Comparison of ENCODE assay signal across 20 cellular contexts in genomic region chr3:134797816-134798451, GRCh38. TPM values are rescaled to one million over a fixed set of nuclear protein-coding genes. Genes with fewer than 3 reads are reported as not detected.
DNase-seq lines count a peak whose midpoint lies in the region; ATAC-seq, FAIRE-seq and TF ChIP-seq lines count a peak whose summit lies in the region.
"Had no signal": no experiment of that assay in that cellular context is flagged by ENCODE, and none has a peak within 500 bp of the region (broad histone marks: within the 10 kb centered on the region; RNA-seq: fewer than 3 reads in every experiment).

No MANE protein-coding gene starts in this region.

- peak in 1 of 2 experiments; percentile 45 for DNase-seq in H1 (ENCODE audit: low read depth in 1 of 2, low spot score in 2 of 2)
- no peak for DNase-seq in DMS153 (lab: John Stamatoyannopoulos, UW)
- DNase-seq in omental fat pad (ENCODE audit: low spot score): no peak
- no peak for DNase-seq in HuH-7 (ENCODE audit: low spot score)
- DNase-seq: activated B cell treated with CpG ODN at 0.5 μM for 24 hours; activated effector memory CD4-positive, alpha-beta T cell treated with Interleukin-2 at 50 U/mL for 16 hours; foreskin keratinocyte; left cardiac atrium; NCI-H2029; NCI-H524 treated with DMSO at 0.1 percent for 48 hours; Right ventricle myocardium superior; small intestine; stimulated activated CD4-positive, alpha-beta T cell treated with anti-CD3 and anti-CD28 coated beads, Interleukin-4, amount 100 ng/mL, for 4 hours had no signal

- no peak overlapping the region for H2BK5ac ChIP-seq in H1 (ENCODE audit: low read depth, low read length)

- H3K27ac ChIP-seq in HUES64 (ENCODE audit: low read depth, low read length) (no peak overlapping the region), H1 (ENCODE audit: low read depth, low read length) (no peak overlapping the region)
- H3K27ac ChIP-seq: foreskin keratinocyte, HL-60, KMS-11 had no signal

- H3K23me2 ChIP-seq in H1 (ENCODE audit: low read depth, low read length): peaks cover 19% of the 10 kb centered on the region; the same call in 1 of the 2 replicates

- no peak overlapping the region for H2BK120ac ChIP-seq in H1 (replicated peaks; ENCODE audit: low read depth, low read length)

- no peak overlapping the region for H4K5ac ChIP-seq in H1 (ENCODE audit: insufficient read length, low read depth, low read length)

- no peak for TF ChIP-seq EP300 in H1 (IDR thresholded peaks at IDR 0.05; ENCODE audit: borderline replicate concordance in 1 of 2, low read depth in 2 of 2, low read length in 2 of 2)

- H3K4ac ChIP-seq in H1 (replicated peaks; ENCODE audit: insufficient read length, low read depth, low read length): no peak overlapping the region

- peaks cover 76% of the 10 kb centered on the region for H3K27me3 Mint-ChIP-seq in nephron (ENCODE audit: low read depth)

- peak overlapping the region; percentile 2; the same call in 1 of the 2 replicates for H2BK12ac ChIP-seq in H1 (ENCODE audit: low read depth, low read length)

- H3K79me2 ChIP-seq in H1 (ENCODE audit: control insufficient read depth in 1 of 2, insufficient read depth in 2 of 2, low read length in 2 of 2): no peaks in the 10 kb centered on the region

- CTCF ChIA-PET in H1 (lab: Charles Lee; ENCODE audit: partially characterized antibody): interaction anchor here (0.6 to 9.0 kb wide), 6 partner anchors 9 to 706 kb away, joined by 3 to 84 read pairs (median 24); no protein-coding TSS in a partner anchor

- H3K27ac Mint-ChIP-seq in nephron: no peak overlapping the region
- H3K27ac Mint-ChIP-seq: activated B cell treated with CpG ODN at 0.5 μM for 24 hours had no signal

- 48% methylated on average over 13 of the region's 13 CpGs for WGBS in HUES64
- 49% methylated on average over 12 of the region's 13 CpGs; no CpG with 5 or more reads in 1 of the 2 experiments for WGBS in H1 (ENCODE audit: extremely low coverage in 1 of 2, insufficient coverage in 1 of 2, insufficient read length in 1 of 2, insufficient replicate concordance in 2 of 2, low coverage in 1 of 2, low lambda C conversion rate in 2 of 2, missing lambda C conversion rate in 1 of 2), 2 experiments

- H3K4me3 ChIP-seq in HUES64 (ENCODE audit: low read length) (peak overlapping the region; percentile 65), H1 (ENCODE audit: extremely low read depth in 1 of 4, insufficient read depth in 2 of 4, low read depth in 3 of 4, low read length in 4 of 4) (peak overlapping the region in 2 of 4 experiments; percentile 46 to 73; a peak in 5 of 8 replicates)

- no peaks in the 10 kb centered on the region for H3K36me3 Mint-ChIP-seq in nephron (ENCODE audit: low read depth)

- H3K9ac ChIP-seq in ES-I3 (ENCODE audit: low read depth, low read length): peak overlapping the region; percentile 61; the same call in 1 of the 2 replicates
- no peak overlapping the region for H3K9ac ChIP-seq in HUES64 (ENCODE audit: low read depth, low read length)
- H3K9ac ChIP-seq in H1 (replicated peaks in 1 of 4; ENCODE audit: extremely low read depth in 1 of 4, low read depth in 3 of 4, low read length in 3 of 4): no peak overlapping the region
- H3K9ac ChIP-seq: KMS-11 had no signal

- FAIRE-seq in H1 (lab: Jason Lieb, UNC): no peak
- FAIRE-seq: small intestine had no signal

- H3K4me3 Mint-ChIP-seq in nephron: peak overlapping the region; percentile 85 to 97 (median 94)

- no peak for TF ChIP-seq POLR2A in H1 (IDR thresholded peaks at IDR 0.05; ENCODE audit: control extremely low read depth in 1 of 2, low read depth in 2 of 2, low read length in 2 of 2)

- H3K27me3 ChIP-seq in HUES64 (ENCODE audit: insufficient read depth, low read length): peaks cover 53% of the 10 kb centered on the region
- peaks cover 14 to 42% (median 33%) of the 10 kb centered on the region in 4 experiments for H3K27me3 ChIP-seq in H1 (replicated peaks in 1 of 4; ENCODE audit: control insufficient read depth in 3 of 4, extremely low read depth in 1 of 4, insufficient read depth in 3 of 4, low read length in 3 of 4)

- H2BK15ac ChIP-seq in H1 (ENCODE audit: low read length): 0 out of 2 replicates have a peak overlapping the region, but pooled peaks have one; percentile 72

- peak overlapping the region; percentile 17 for H4K91ac ChIP-seq in H1 (replicated peaks; ENCODE audit: insufficient read length, low read length)

- ATAC-seq in HG03097 (IDR thresholded peaks at IDR 0.05; ENCODE audit: low FRiP score, unreplicated experiment) (no peak), omental fat pad (ENCODE audit: low FRiP score) (no peak)
- ATAC-seq: foreskin keratinocyte, left cardiac atrium had no signal

- H3K23ac ChIP-seq in H1 (ENCODE audit: insufficient read length): no peak overlapping the region

- no peak overlapping the region for H4K8ac ChIP-seq in H1 (ENCODE audit: extremely low read depth, insufficient read depth, low read length)

- H3K56ac ChIP-seq in H1 (replicated peaks; ENCODE audit: insufficient read length, low read depth, low read length): no peak overlapping the region

- H4K20me1 ChIP-seq in H1 (replicated peaks in 1 of 2; ENCODE audit: control insufficient read depth in 1 of 2, insufficient read depth in 2 of 2, low read length in 2 of 2): peaks cover 1 to 2% of the 10 kb centered on the region in 2 experiments

- no peaks in the 10 kb centered on the region; the same call in 1 of the 2 replicates for H3K79me1 ChIP-seq in H1 (ENCODE audit: low read depth, low read length)

- peak overlapping the region; percentile 74; the same call in 1 of the 2 replicates for H2AFZ ChIP-seq in H1 (ENCODE audit: low read length)

- no peak overlapping the region for H3K14ac ChIP-seq in H1 (ENCODE audit: insufficient read length)

- H3K4me1 ChIP-seq in ES-I3 (ENCODE audit: insufficient read depth, low read length) (no peaks in the 10 kb centered on the region), HUES64 (ENCODE audit: insufficient read depth, low read length) (peaks cover 11% of the 10 kb centered on the region; the same call in 1 of the 2 replicates), H1 (replicated peaks in 1 of 4; ENCODE audit: control insufficient read depth in 3 of 4, insufficient read depth in 4 of 4, low read length in 3 of 4) (peaks cover 3 to 17% (median 12%) of the 10 kb centered on the region in 4 experiments; a peak in 6 of 7 replicates)
- H3K4me1 ChIP-seq: foreskin keratinocyte had no signal

- POLR2A ChIA-PET in H1 (lab: Charles Lee; ENCODE audit: partially characterized antibody): no interaction called here

- H3K18ac ChIP-seq in H1 (ENCODE audit: extremely low read depth, low read length): peak overlapping the region; percentile 32; the same call in 1 of the 2 replicates

- H3K4me1 Mint-ChIP-seq in nephron: peaks cover 27% of the 10 kb centered on the region

- no peaks in the 10 kb centered on the region for H3K9me3 ChIP-seq in ES-I3 (ENCODE audit: control insufficient read depth, insufficient read depth, low read length)
- no peaks in the 10 kb centered on the region for H3K9me3 ChIP-seq in HUES64 (ENCODE audit: insufficient read depth, low read depth, low read length)
- H3K9me3 ChIP-seq in H1 (ENCODE audit: insufficient read depth in 2 of 2, low read depth in 1 of 2, low read length in 1 of 2): no peaks in the 10 kb centered on the region

- H2BK20ac ChIP-seq in H1 (ENCODE audit: low read length): no peak overlapping the region

- H2AK5ac ChIP-seq in H1 (ENCODE audit: low read depth, low read length): no peak overlapping the region

- H3K4me2 ChIP-seq in H1 (ENCODE audit: insufficient read depth in 1 of 2, low read depth in 2 of 2, low read length in 2 of 2): peak overlapping the region; percentile 85 to 99
- H3K4me2 ChIP-seq: KMS-11 had no signal

- no peaks in the 10 kb centered on the region for H3K36me3 ChIP-seq in ES-I3 (ENCODE audit: insufficient read depth, low read length)
- no peaks in the 10 kb centered on the region for H3K36me3 ChIP-seq in HUES64 (ENCODE audit: insufficient read depth, low read length)
- H3K36me3 ChIP-seq in H1 (ENCODE audit: control insufficient read depth in 2 of 4, insufficient read depth in 4 of 4, low read length in 3 of 4): no peaks in the 10 kb centered on the region; a peak in 1 of 8 replicates

- H3K9me3 Mint-ChIP-seq in nephron: no peaks in the 10 kb centered on the region
- H3K9me3 Mint-ChIP-seq: activated B cell treated with CpG ODN at 0.5 μM for 24 hours had no signal

- TF ChIP-seq CTCF in H1 (IDR thresholded peaks at IDR 0.05; ENCODE audit: control extremely low read depth in 1 of 3, insufficient read depth in 1 of 3, low read depth in 1 of 3, low read length in 3 of 3) (no peak), nephron (IDR thresholded peaks at IDR 0.05; ENCODE audit: unreplicated experiment in 3 of 3) (no peak), omental fat pad (IDR thresholded peaks at IDR 0.05) (no peak)

- TF ChIP-seq RAD21 in H1 (IDR thresholded peaks at IDR 0.05 in 1 of 2, conservative IDR thresholded peaks at IDR 0.05 in 1 of 2; ENCODE audit: low read depth in 2 of 2, low read length in 2 of 2): no peak

TF ChIP-seq in H1, 55 proteins besides CTCF, POLR2A, EP300 and RAD21 (continues in another document):
- no peak for TF ChIP-seq CTBP2 (IDR thresholded peaks at IDR 0.05; ENCODE audit: borderline replicate concordance, insufficient read depth, insufficient read length, low read length)
- no peak for TF ChIP-seq BACH1 (IDR thresholded peaks at IDR 0.05; ENCODE audit: low read length)
- no peak for TF ChIP-seq HDAC2 (IDR thresholded peaks at IDR 0.05; ENCODE audit: borderline replicate concordance in 1 of 2, low read depth in 2 of 2, low read length in 2 of 2)
- TF ChIP-seq POU5F1 (IDR thresholded peaks at IDR 0.05; ENCODE audit: low read depth, low read length): no peak
- TF ChIP-seq YY1 (IDR thresholded peaks at IDR 0.05; ENCODE audit: low read depth, low read length): no peak
- TF ChIP-seq TAF7 (optimal IDR thresholded peaks at IDR 0.05; ENCODE audit: borderline replicate concordance, low read depth, low read length): no peak
- no peak for TF ChIP-seq TBP (IDR thresholded peaks at IDR 0.05; ENCODE audit: low read depth, low read length)
- TF ChIP-seq CHD2 (IDR thresholded peaks at IDR 0.05; ENCODE audit: low read length): no peak
- TF ChIP-seq TEAD4 (IDR thresholded peaks at IDR 0.05; ENCODE audit: low read depth, low read length): no peak
- no peak for TF ChIP-seq PHF8 (conservative IDR thresholded peaks at IDR 0.05; ENCODE audit: low read depth, low read length)

RNA-seq across cellular contexts. Expression of gene EPHB1, which starts 2.9 kb away (rescaled TPM):
- 4.6 TPM for polyA plus RNA-seq in HUES64 (2013, experiment 1 of 2)
- polyA plus RNA-seq in HUES64 (2013, experiment 2 of 2): 6.1 TPM
- total RNA-seq in H1 (2021; fragmentation: NEBNext Ultra II Directional; extraction: Animal tissue kit (Norgen Biotek cat#: 25700)): 5.9 TPM in 2 replicates
- 3.5 and 5.4 TPM in 2 replicates for polyA plus RNA-seq in H1 (2011; rRNA removed)
- 3.2 TPM for polyA plus RNA-seq in H1 (2011; cell fraction: cytosol; rRNA removed)
- polyA plus RNA-seq in H1 (2011; cell fraction: nucleus; rRNA removed): 7.8 TPM
- polyA plus RNA-seq in H1 (2012, experiment 1 of 2): 4.5 to 5.2 TPM (median 4.8 TPM) in 4 replicates
- 1.6 TPM for polyA plus RNA-seq in H1 (2012, experiment 2 of 2)
- 6.0 TPM for polyA plus RNA-seq in H1 (2013, experiment 1 of 2)
- 6.3 TPM for polyA plus RNA-seq in H1 (2013, experiment 2 of 2)
- 8.8 and 10.6 TPM in 2 replicates for polyA minus RNA-seq in H1 (2011; rRNA and poly(A)+ RNA removed)
- 6.4 TPM for polyA minus RNA-seq in H1 (2011; cell fraction: cytosol; rRNA and poly(A)+ RNA removed)
- 39.9 TPM for polyA minus RNA-seq in H1 (2011; cell fraction: nucleus; rRNA and poly(A)+ RNA removed)
- total RNA-seq in omental fat pad: 1 to 10 TPM in 2 of 4 donors, under 1 TPM in 2; 0.74 to 2.2 (median 1.1) TPM
- total RNA-seq: activated CD8-positive, alpha-beta memory T cell treated with anti-CD3 and anti-CD28 coated beads for 36 hours had no signal
